ENCODE assay signal across 1 cellular context in the genomic region with DNA sequence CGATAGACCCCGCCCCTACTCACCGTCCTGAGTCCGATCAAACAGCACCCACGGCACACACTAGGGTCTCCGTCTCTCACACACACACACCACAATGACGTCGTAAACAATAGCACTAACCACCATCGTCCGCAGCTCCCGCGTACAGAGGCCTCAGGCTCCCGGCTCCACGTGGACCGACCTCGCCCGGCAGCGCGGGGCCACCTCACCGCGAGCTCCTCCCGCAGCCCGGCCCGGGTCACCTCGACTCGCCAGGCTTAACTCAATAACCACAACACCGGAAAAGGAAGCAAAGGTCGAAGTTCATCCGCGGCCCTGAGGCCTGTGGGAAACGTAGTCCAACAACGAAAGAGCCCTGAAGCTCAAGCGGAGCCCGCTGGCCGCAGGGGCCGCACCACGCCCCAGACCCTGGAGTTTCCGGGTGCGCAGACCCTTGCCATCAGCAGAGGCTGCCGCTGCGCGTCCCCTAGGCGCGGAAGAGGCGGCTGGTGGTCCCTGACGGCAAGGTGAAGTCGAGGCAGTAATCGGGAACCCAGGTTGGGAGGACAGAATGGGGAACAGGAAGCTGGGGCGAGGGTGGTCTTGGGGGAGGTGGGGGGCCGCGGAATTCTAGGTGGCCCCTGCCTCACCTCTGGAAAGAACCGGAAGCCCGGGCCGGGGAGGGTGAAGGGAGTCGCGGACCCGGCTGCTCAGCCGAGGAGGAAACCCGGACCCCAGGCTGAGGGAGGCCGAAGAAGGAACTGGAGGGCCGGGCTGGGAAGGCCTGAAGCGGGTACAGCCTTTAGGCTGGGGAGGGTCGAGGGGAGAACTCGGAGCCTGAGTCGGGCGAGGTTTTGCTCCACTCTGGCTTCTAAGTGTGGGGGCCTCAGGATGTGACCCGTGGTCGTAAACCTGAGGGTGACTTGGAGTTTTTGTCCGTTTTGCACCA.
A peak's percentile ranks its signal among the peaks of the same experiment; 100 is the strongest.
TF ChIP-seq lines count a peak whose summit lies in the region.

A gene (minus strand): TSS at position 273 of the 928 bp plus-strand sequence. CDS start 946 bp downstream, outside the sequence.

TF ChIP-seq in K562, 482 proteins besides CTCF, POLR2A, EP300 and RAD21 (continued from another document and continues in another):
- peak; percentile 37; the same call in 1 of the 2 replicates for TF ChIP-seq CTBP1 (IDR thresholded peaks at IDR 0.05; ENCODE audit: borderline replicate concordance)
- TF ChIP-seq TAF9B (IDR thresholded peaks at IDR 0.05; ENCODE audit: partially characterized antibody): peak; percentile 67
- 0 out of 2 replicates have a peak, but pooled peaks have one; percentile 45 for TF ChIP-seq CHD2 (IDR thresholded peaks at IDR 0.05; ENCODE audit: low read depth, low read length)
- peak; percentile 74 for TF ChIP-seq ETV1 (tag; conservative IDR thresholded peaks at IDR 0.05; ENCODE audit: low read depth)
- TF ChIP-seq SMARCA5 (IDR thresholded peaks at IDR 0.05): no peak
- no peak for TF ChIP-seq NR4A1 (CRISPR knock-in tag; IDR thresholded peaks at IDR 0.05)
- 0 out of 2 replicates have a peak, but pooled peaks have one; percentile 51 for TF ChIP-seq NR4A1 (tag; IDR thresholded peaks at IDR 0.05)
- TF ChIP-seq, protein P1, sequence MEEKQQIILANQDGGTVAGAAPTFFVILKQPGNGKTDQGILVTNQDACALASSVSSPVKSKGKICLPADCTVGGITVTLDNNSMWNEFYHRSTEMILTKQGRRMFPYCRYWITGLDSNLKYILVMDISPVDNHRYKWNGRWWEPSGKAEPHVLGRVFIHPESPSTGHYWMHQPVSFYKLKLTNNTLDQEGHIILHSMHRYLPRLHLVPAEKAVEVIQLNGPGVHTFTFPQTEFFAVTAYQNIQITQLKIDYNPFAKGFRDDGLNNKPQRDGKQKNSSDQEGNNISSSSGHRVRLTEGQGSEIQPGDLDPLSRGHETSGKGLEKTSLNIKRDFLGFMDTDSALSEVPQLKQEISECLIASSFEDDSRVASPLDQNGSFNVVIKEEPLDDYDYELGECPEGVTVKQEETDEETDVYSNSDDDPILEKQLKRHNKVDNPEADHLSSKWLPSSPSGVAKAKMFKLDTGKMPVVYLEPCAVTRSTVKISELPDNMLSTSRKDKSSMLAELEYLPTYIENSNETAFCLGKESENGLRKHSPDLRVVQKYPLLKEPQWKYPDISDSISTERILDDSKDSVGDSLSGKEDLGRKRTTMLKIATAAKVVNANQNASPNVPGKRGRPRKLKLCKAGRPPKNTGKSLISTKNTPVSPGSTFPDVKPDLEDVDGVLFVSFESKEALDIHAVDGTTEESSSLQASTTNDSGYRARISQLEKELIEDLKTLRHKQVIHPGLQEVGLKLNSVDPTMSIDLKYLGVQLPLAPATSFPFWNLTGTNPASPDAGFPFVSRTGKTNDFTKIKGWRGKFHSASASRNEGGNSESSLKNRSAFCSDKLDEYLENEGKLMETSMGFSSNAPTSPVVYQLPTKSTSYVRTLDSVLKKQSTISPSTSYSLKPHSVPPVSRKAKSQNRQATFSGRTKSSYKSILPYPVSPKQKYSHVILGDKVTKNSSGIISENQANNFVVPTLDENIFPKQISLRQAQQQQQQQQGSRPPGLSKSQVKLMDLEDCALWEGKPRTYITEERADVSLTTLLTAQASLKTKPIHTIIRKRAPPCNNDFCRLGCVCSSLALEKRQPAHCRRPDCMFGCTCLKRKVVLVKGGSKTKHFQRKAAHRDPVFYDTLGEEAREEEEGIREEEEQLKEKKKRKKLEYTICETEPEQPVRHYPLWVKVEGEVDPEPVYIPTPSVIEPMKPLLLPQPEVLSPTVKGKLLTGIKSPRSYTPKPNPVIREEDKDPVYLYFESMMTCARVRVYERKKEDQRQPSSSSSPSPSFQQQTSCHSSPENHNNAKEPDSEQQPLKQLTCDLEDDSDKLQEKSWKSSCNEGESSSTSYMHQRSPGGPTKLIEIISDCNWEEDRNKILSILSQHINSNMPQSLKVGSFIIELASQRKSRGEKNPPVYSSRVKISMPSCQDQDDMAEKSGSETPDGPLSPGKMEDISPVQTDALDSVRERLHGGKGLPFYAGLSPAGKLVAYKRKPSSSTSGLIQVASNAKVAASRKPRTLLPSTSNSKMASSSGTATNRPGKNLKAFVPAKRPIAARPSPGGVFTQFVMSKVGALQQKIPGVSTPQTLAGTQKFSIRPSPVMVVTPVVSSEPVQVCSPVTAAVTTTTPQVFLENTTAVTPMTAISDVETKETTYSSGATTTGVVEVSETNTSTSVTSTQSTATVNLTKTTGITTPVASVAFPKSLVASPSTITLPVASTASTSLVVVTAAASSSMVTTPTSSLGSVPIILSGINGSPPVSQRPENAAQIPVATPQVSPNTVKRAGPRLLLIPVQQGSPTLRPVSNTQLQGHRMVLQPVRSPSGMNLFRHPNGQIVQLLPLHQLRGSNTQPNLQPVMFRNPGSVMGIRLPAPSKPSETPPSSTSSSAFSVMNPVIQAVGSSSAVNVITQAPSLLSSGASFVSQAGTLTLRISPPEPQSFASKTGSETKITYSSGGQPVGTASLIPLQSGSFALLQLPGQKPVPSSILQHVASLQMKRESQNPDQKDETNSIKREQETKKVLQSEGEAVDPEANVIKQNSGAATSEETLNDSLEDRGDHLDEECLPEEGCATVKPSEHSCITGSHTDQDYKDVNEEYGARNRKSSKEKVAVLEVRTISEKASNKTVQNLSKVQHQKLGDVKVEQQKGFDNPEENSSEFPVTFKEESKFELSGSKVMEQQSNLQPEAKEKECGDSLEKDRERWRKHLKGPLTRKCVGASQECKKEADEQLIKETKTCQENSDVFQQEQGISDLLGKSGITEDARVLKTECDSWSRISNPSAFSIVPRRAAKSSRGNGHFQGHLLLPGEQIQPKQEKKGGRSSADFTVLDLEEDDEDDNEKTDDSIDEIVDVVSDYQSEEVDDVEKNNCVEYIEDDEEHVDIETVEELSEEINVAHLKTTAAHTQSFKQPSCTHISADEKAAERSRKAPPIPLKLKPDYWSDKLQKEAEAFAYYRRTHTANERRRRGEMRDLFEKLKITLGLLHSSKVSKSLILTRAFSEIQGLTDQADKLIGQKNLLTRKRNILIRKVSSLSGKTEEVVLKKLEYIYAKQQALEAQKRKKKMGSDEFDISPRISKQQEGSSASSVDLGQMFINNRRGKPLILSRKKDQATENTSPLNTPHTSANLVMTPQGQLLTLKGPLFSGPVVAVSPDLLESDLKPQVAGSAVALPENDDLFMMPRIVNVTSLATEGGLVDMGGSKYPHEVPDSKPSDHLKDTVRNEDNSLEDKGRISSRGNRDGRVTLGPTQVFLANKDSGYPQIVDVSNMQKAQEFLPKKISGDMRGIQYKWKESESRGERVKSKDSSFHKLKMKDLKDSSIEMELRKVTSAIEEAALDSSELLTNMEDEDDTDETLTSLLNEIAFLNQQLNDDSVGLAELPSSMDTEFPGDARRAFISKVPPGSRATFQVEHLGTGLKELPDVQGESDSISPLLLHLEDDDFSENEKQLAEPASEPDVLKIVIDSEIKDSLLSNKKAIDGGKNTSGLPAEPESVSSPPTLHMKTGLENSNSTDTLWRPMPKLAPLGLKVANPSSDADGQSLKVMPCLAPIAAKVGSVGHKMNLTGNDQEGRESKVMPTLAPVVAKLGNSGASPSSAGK (IDR thresholded peaks at IDR 0.05): peak; percentile 99
- TF ChIP-seq SP1 (CRISPR knock-in tag; IDR thresholded peaks at IDR 0.05): peak; percentile 64; the same call in 1 of the 2 replicates
- TF ChIP-seq RUNX1 (IDR thresholded peaks at IDR 0.05; ENCODE audit: low read depth): 0 out of 2 replicates have a peak, but pooled peaks have one; percentile 78
- TF ChIP-seq NFRKB (IDR thresholded peaks at IDR 0.05; ENCODE audit: low read depth): no peak
- no peak for TF ChIP-seq HDAC3 (IDR thresholded peaks at IDR 0.05; ENCODE audit: borderline replicate concordance, partially characterized antibody)
- TF ChIP-seq LARP7 (IDR thresholded peaks at IDR 0.05): 0 out of 2 replicates have a peak, but pooled peaks have one; percentile 48
- 0 out of 2 replicates have a peak, but pooled peaks have one; percentile 7 for TF ChIP-seq ZNF239 (CRISPR knock-in tag; IDR thresholded peaks at IDR 0.05)
- TF ChIP-seq, protein P2, sequence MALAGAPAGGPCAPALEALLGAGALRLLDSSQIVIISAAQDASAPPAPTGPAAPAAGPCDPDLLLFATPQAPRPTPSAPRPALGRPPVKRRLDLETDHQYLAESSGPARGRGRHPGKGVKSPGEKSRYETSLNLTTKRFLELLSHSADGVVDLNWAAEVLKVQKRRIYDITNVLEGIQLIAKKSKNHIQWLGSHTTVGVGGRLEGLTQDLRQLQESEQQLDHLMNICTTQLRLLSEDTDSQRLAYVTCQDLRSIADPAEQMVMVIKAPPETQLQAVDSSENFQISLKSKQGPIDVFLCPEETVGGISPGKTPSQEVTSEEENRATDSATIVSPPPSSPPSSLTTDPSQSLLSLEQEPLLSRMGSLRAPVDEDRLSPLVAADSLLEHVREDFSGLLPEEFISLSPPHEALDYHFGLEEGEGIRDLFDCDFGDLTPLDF (CRISPR knock-in tag; IDR thresholded peaks at IDR 0.05): 0 out of 2 replicates have a peak, but pooled peaks have one; percentile 53
- TF ChIP-seq, protein P3, sequence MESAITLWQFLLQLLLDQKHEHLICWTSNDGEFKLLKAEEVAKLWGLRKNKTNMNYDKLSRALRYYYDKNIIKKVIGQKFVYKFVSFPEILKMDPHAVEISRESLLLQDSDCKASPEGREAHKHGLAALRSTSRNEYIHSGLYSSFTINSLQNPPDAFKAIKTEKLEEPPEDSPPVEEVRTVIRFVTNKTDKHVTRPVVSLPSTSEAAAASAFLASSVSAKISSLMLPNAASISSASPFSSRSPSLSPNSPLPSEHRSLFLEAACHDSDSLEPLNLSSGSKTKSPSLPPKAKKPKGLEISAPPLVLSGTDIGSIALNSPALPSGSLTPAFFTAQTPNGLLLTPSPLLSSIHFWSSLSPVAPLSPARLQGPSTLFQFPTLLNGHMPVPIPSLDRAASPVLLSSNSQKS (CRISPR knock-in tag; IDR thresholded peaks at IDR 0.05): no peak
- TF ChIP-seq, protein P4, sequence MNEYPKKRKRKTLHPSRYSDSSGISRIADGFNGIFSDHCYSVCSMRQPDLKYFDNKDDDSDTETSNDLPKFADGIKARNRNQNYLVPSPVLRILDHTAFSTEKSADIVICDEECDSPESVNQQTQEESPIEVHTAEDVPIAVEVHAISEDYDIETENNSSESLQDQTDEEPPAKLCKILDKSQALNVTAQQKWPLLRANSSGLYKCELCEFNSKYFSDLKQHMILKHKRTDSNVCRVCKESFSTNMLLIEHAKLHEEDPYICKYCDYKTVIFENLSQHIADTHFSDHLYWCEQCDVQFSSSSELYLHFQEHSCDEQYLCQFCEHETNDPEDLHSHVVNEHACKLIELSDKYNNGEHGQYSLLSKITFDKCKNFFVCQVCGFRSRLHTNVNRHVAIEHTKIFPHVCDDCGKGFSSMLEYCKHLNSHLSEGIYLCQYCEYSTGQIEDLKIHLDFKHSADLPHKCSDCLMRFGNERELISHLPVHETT (CRISPR knock-in tag; conservative IDR thresholded peaks at IDR 0.05 in 1 of 2, IDR thresholded peaks at IDR 0.05 in 1 of 2): peak in 1 of 2 experiments; percentile 76; a peak in 1 of 4 replicates
- no peak for TF ChIP-seq HDAC2 (IDR thresholded peaks at IDR 0.05)
- peak; percentile 54; the same call in 1 of the 2 replicates for TF ChIP-seq ZKSCAN1 (IDR thresholded peaks at IDR 0.05; ENCODE audit: low read depth, low read length)
- TF ChIP-seq, protein P5, sequence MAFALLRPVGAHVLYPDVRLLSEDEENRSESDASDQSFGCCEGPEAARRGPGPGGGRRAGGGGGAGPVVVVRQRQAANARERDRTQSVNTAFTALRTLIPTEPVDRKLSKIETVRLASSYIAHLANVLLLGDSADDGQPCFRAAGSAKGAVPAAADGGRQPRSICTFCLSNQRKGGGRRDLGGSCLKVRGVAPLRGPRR (CRISPR knock-in tag; IDR thresholded peaks at IDR 0.05): no peak
- TF ChIP-seq, protein P6, sequence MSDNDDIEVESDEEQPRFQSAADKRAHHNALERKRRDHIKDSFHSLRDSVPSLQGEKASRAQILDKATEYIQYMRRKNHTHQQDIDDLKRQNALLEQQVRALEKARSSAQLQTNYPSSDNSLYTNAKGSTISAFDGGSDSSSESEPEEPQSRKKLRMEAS (CRISPR knock-in tag; IDR thresholded peaks at IDR 0.05): peak; percentile 93
- TF ChIP-seq, protein P7, sequence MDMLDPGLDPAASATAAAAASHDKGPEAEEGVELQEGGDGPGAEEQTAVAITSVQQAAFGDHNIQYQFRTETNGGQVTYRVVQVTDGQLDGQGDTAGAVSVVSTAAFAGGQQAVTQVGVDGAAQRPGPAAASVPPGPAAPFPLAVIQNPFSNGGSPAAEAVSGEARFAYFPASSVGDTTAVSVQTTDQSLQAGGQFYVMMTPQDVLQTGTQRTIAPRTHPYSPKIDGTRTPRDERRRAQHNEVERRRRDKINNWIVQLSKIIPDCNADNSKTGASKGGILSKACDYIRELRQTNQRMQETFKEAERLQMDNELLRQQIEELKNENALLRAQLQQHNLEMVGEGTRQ (CRISPR knock-in tag; IDR thresholded peaks at IDR 0.05): no peak; the same call in 1 of the 2 replicates
- TF ChIP-seq NR2F6 (CRISPR knock-in tag; IDR thresholded peaks at IDR 0.05): no peak
- TF ChIP-seq, protein P8, sequence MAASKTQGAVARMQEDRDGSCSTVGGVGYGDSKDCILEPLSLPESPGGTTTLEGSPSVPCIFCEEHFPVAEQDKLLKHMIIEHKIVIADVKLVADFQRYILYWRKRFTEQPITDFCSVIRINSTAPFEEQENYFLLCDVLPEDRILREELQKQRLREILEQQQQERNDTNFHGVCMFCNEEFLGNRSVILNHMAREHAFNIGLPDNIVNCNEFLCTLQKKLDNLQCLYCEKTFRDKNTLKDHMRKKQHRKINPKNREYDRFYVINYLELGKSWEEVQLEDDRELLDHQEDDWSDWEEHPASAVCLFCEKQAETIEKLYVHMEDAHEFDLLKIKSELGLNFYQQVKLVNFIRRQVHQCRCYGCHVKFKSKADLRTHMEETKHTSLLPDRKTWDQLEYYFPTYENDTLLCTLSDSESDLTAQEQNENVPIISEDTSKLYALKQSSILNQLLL (CRISPR knock-in tag; IDR thresholded peaks at IDR 0.05; ENCODE audit: borderline replicate concordance): no peak
- TF ChIP-seq L3MBTL2 (IDR thresholded peaks at IDR 0.05): peak; percentile 99
- peak; percentile 64; the same call in 1 of the 2 replicates for TF ChIP-seq SREBF1 (IDR thresholded peaks at IDR 0.05; ENCODE audit: borderline replicate concordance, low read depth, low read length)
- peak; percentile 96 for TF ChIP-seq ZFX (CRISPR knock-in tag; IDR thresholded peaks at IDR 0.05)
- peak; percentile 99 for TF ChIP-seq EP400 (IDR thresholded peaks at IDR 0.05)
- TF ChIP-seq, protein P9, sequence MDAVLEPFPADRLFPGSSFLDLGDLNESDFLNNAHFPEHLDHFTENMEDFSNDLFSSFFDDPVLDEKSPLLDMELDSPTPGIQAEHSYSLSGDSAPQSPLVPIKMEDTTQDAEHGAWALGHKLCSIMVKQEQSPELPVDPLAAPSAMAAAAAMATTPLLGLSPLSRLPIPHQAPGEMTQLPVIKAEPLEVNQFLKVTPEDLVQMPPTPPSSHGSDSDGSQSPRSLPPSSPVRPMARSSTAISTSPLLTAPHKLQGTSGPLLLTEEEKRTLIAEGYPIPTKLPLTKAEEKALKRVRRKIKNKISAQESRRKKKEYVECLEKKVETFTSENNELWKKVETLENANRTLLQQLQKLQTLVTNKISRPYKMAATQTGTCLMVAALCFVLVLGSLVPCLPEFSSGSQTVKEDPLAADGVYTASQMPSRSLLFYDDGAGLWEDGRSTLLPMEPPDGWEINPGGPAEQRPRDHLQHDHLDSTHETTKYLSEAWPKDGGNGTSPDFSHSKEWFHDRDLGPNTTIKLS (IDR thresholded peaks at IDR 0.05; ENCODE audit: borderline replicate concordance, low read depth): peak; percentile 97
- TF ChIP-seq CXXC5 (CRISPR knock-in tag; IDR thresholded peaks at IDR 0.05): peak; percentile 85
- no peak for TF ChIP-seq TSC22D4 (tag; IDR thresholded peaks at IDR 0.05)
- TF ChIP-seq, protein P10, sequence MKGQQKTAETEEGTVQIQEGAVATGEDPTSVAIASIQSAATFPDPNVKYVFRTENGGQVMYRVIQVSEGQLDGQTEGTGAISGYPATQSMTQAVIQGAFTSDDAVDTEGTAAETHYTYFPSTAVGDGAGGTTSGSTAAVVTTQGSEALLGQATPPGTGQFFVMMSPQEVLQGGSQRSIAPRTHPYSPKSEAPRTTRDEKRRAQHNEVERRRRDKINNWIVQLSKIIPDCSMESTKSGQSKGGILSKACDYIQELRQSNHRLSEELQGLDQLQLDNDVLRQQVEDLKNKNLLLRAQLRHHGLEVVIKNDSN (CRISPR knock-in tag; IDR thresholded peaks at IDR 0.05): peak; percentile 52; the same call in 1 of the 2 replicates
